8 cellular contexts compared by ENCODE assay signal in genomic region chr22:20206709-20207215, GRCh38. TPM values are rescaled to one million over a fixed set of nuclear protein-coding genes. Genes with fewer than 3 reads are reported as not detected.
DNase-seq lines count a peak whose midpoint lies in the region; ATAC-seq, FAIRE-seq and TF ChIP-seq lines count a peak whose summit lies in the region.

No MANE protein-coding gene starts in this region.

- H3K4me1 Mint-ChIP-seq in astrocyte (ENCODE audit: low read depth, unreplicated experiment), result peaks cover 14% of the 10 kb centered on the region

- H3K4me1 ChIP-seq in astrocyte (ENCODE audit: insufficient read depth, low read length) (peaks cover 30% of the 10 kb centered on the region), lung (ENCODE audit: control insufficient read depth in 2 of 2, insufficient read depth in 2 of 2, low read length in 2 of 2) (peaks cover 0 to 47% of the 10 kb centered on the region in 2 donors)

- intact Hi-C loops in posterior vena cava (cut with DNase I), result no loop called here

- peak overlapping the region; percentile 78 for H3K9ac ChIP-seq in astrocyte (ENCODE audit: low read length)

- H3K27ac Mint-ChIP-seq in astrocyte (ENCODE audit: unreplicated experiment), result no peak overlapping the region

- DNase-seq in GM12865 (ENCODE audit: low read depth) (no peak), HT-29 (ENCODE audit: low spot score) (peak; percentile 72), astrocyte (ENCODE audit: low read depth) (no peak), lung (ENCODE audit: low spot score) (no peak), posterior vena cava (ENCODE audit: low spot score) (no peak), GM13977 (ENCODE audit: low spot score) (no peak), GM13976 (ENCODE audit: low spot score) (no peak)

- no peaks in the 10 kb centered on the region for H3K36me3 ChIP-seq in astrocyte (ENCODE audit: insufficient read depth, low read length)
- H3K36me3 ChIP-seq in lung (ENCODE audit: control insufficient read depth in 2 of 2, insufficient read depth in 2 of 2, low read length in 2 of 2), result no peaks in the 10 kb centered on the region

- WGBS in lung, 2 donors, result 21 to 58% methylated on average over 8 to 9 of the region's 9 CpGs

- no peak for FAIRE-seq in astrocyte (lab: Jason Lieb, UNC)

- TF ChIP-seq CTCF in GM12865 (IDR thresholded peaks at IDR 0.05; ENCODE audit: insufficient read depth, low read depth, low read length, missing control alignments) (no peak), astrocyte (IDR thresholded peaks at IDR 0.05; ENCODE audit: insufficient read depth, low read depth, low read length) (no peak), lung (IDR thresholded peaks at IDR 0.05; ENCODE audit: control extremely low read depth, extremely low read depth) (no peak), GM13977 (IDR thresholded peaks at IDR 0.05; ENCODE audit: extremely low read depth, insufficient read depth, missing control alignments) (no peak), GM13976 (IDR thresholded peaks at IDR 0.05; ENCODE audit: borderline replicate concordance, control extremely low read depth, extremely low read depth, insufficient read depth, missing control alignments) (no peak)

- H3K9me3 ChIP-seq in astrocyte (ENCODE audit: insufficient read depth, low read depth, low read length) (no peaks in the 10 kb centered on the region), lung (ENCODE audit: control insufficient read depth in 2 of 2, insufficient read depth in 1 of 2, low read length in 1 of 2) (no peaks in the 10 kb centered on the region)

- no peaks in the 10 kb centered on the region for H3K27me3 Mint-ChIP-seq in astrocyte (ENCODE audit: low read depth, unreplicated experiment)

- peak; percentile 19 for ATAC-seq in lung (ENCODE audit: insufficient read depth, low FRiP score)
- no peak for ATAC-seq in GM21367 (IDR thresholded peaks at IDR 0.05; ENCODE audit: unreplicated experiment)

- H3K27me3 ChIP-seq in astrocyte (ENCODE audit: insufficient read depth, low read length), result no peaks in the 10 kb centered on the region
- no peaks in the 10 kb centered on the region for H3K27me3 ChIP-seq in lung (ENCODE audit: control insufficient read depth, insufficient read depth)

- no peaks in the 10 kb centered on the region for H4K20me1 ChIP-seq in astrocyte (ENCODE audit: insufficient read depth, low read length)

- in situ Hi-C loops in GM13977 (cut with MboI; ENCODE audit: low pct_unique_long_range_greater_than_20kb, low sequenced_read_pairs, unreplicated experiment) (no loop called here), GM13976 (cut with MboI; ENCODE audit: low sequenced_read_pairs, unreplicated experiment) (no loop called here)

- no peaks in the 10 kb centered on the region for H3K9me3 Mint-ChIP-seq in astrocyte (ENCODE audit: unreplicated experiment)

- H3K4me3 ChIP-seq in GM12865 (ENCODE audit: low read depth, low read length) (peak overlapping the region; percentile 68), astrocyte (ENCODE audit: insufficient read depth, low read depth, low read length) (peak overlapping the region; percentile 52), lung (peak overlapping the region; percentile 45)

- no peak overlapping the region for H3K4me3 Mint-ChIP-seq in astrocyte (ENCODE audit: unreplicated experiment)

- no peaks in the 10 kb centered on the region for H3K36me3 Mint-ChIP-seq in astrocyte (ENCODE audit: low read depth, unreplicated experiment)

- H3K4me2 ChIP-seq in astrocyte (ENCODE audit: low read length), result peak overlapping the region; percentile 81

- peak overlapping the region; percentile 40 for H3K27ac ChIP-seq in astrocyte (ENCODE audit: low read depth, low read length)
- H3K27ac ChIP-seq in lung (ENCODE audit: low read depth in 1 of 2, low read length in 1 of 2), result peak overlapping the region; percentile 43 to 80

- no peaks in the 10 kb centered on the region for H3K79me2 ChIP-seq in astrocyte (ENCODE audit: insufficient read depth, low read length)

- peak overlapping the region; percentile 50 for H2AFZ ChIP-seq in astrocyte (ENCODE audit: low read depth, low read length)

RNA-seq across cellular contexts. Expression of gene CCDC188, which starts 55.9 kb away (rescaled TPM):
- total RNA-seq in HT-29 (2014; rRNA removed; shearing (Covaris generic)), result 0.20 and 0.34 TPM in 2 replicates
- total RNA-seq in astrocyte (not detected in 2 replicates), lung (1 to 10 TPM; 1.6 to 4.0 TPM), posterior vena cava (1 to 10 TPM in 1 of 2 donors, under 1 TPM in 1; 1.00 to 2.5 TPM)
- 1 to 10 TPM in 1 of 2 donors, under 1 TPM in 1; 0.63 to 1.1 TPM for polyA plus RNA-seq in lung
